Comparison of ENCODE assay signal across 9 cellular contexts in genomic region chr10:92181575-92181974, GRCh38.
A peak's percentile ranks its signal among the peaks of the same experiment; 100 is the strongest.
DNase-seq lines count a peak whose midpoint lies in the region; ATAC-seq, FAIRE-seq and TF ChIP-seq lines count a peak whose summit lies in the region.
"Had no signal": no experiment of that assay in that cellular context is flagged by ENCODE, and none has a peak within 500 bp of the region (broad histone marks: within the 10 kb centered on the region; RNA-seq: fewer than 3 reads in every experiment).

No MANE protein-coding gene starts in this region.

- H3K27me3 ChIP-seq in testis, result no peaks in the 10 kb centered on the region

- no peaks in the 10 kb centered on the region for H3K9me3 ChIP-seq in testis
- no peaks in the 10 kb centered on the region for H3K9me3 ChIP-seq in kidney (ENCODE audit: control insufficient read depth in 1 of 2, low read length in 2 of 2)

- CTCF ChIA-PET in AG04449 (lab: Yijun Ruan, JAX), result interaction anchor here (0.7 to 1.2 kb wide), 4 partner anchors 23 to 299 kb away, joined by 3 read pairs; no protein-coding TSS in a partner anchor

- H3K36me3 ChIP-seq in testis (ENCODE audit: low read depth, missing control alignments) (no peaks in the 10 kb centered on the region), kidney (ENCODE audit: control insufficient read depth in 1 of 2, insufficient read depth in 2 of 2, low read length in 2 of 2) (no peaks in the 10 kb centered on the region)

- TF ChIP-seq CTCF in AG04449 (IDR thresholded peaks at IDR 0.05; ENCODE audit: insufficient read depth, low read length, missing control alignments), result peak; percentile 10
- TF ChIP-seq CTCF in GM12874 (IDR thresholded peaks at IDR 0.05; ENCODE audit: insufficient read depth, low read depth, low read length), result peak; percentile 21; the same call in 1 of the 2 replicates
- TF ChIP-seq CTCF in fibroblast of pulmonary artery (IDR thresholded peaks at IDR 0.05; ENCODE audit: low read length, missing control alignments), result peak; percentile 49
- peak in 1 of 3 experiments; percentile 13 for TF ChIP-seq CTCF in testis (IDR thresholded peaks at IDR 0.05)
- TF ChIP-seq CTCF in kidney (IDR thresholded peaks at IDR 0.05; ENCODE audit: borderline replicate concordance, extremely low read depth, insufficient read depth), result no peak

- TF ChIP-seq POLR2A in testis (IDR thresholded peaks at IDR 0.05), result no peak

- H3K4me1 ChIP-seq in testis, result no peaks in the 10 kb centered on the region
- H3K4me1 ChIP-seq in kidney (ENCODE audit: control insufficient read depth in 1 of 2, insufficient read depth in 1 of 2, low read depth in 1 of 2, low read length in 2 of 2), result no peaks in the 10 kb centered on the region
- H3K4me1 ChIP-seq: parathyroid adenoma had no signal

- DNase-seq in AG04449 (ENCODE audit: low read depth, low spot score), result no peak
- peak; percentile 19 for DNase-seq in RPMI8226
- peak; percentile 27 for DNase-seq in fibroblast of pulmonary artery (ENCODE audit: low read depth)
- no peak for DNase-seq in testis
- no peak for DNase-seq in kidney
- no peak for DNase-seq in sciatic nerve (ENCODE audit: low spot score)

- POLR2A ChIA-PET in AG04449 (lab: Yijun Ruan, JAX), result no interaction called here

- H3K27ac ChIP-seq in testis, result no peak overlapping the region
- H3K27ac ChIP-seq in kidney (ENCODE audit: low read depth in 2 of 2, low read length in 2 of 2), result no peak overlapping the region
- H3K27ac ChIP-seq: parathyroid adenoma had no signal

- H3K4me3 ChIP-seq in AG04449 (ENCODE audit: low read depth, low read length) (no peak overlapping the region), fibroblast of pulmonary artery (replicated peaks; ENCODE audit: low read depth, low read length) (no peak overlapping the region), testis (no peak overlapping the region), kidney (ENCODE audit: low read length in 2 of 2) (no peak overlapping the region)

- intact Hi-C loops in testis (cut with DNase I; ENCODE audit: low total_unique reads), result no loop called here
- intact Hi-C loops in kidney (cut with DNase I), result no loop called here
- intact Hi-C loops in sciatic nerve (cut with DNase I), result no loop called here

- ATAC-seq in GM18867 (IDR thresholded peaks at IDR 0.05; ENCODE audit: unreplicated experiment), result no peak
- ATAC-seq in sciatic nerve, result no peak

- FAIRE-seq in kidney (lab: Jason Lieb, UNC), result no peak

- no peak overlapping the region for H3K9ac ChIP-seq in kidney (ENCODE audit: low read length in 2 of 2)
- H3K9ac ChIP-seq: parathyroid adenoma had no signal

- 21 to 42% methylated on average over 2 of the region's 2 CpGs for WGBS in testis, 2 donors

Comparison
In these comparisons a context has a peak if more than half of its experiments do, and no peak if none do; other contexts are left out.
1. DNase-seq: peak in RPMI8226 (single experiment) and fibroblast of pulmonary artery (single experiment); none in AG04449 (single experiment), testis (single experiment), kidney (single experiment) and sciatic nerve (single experiment).